9 cellular contexts compared by ENCODE assay signal in the genomic region with DNA sequence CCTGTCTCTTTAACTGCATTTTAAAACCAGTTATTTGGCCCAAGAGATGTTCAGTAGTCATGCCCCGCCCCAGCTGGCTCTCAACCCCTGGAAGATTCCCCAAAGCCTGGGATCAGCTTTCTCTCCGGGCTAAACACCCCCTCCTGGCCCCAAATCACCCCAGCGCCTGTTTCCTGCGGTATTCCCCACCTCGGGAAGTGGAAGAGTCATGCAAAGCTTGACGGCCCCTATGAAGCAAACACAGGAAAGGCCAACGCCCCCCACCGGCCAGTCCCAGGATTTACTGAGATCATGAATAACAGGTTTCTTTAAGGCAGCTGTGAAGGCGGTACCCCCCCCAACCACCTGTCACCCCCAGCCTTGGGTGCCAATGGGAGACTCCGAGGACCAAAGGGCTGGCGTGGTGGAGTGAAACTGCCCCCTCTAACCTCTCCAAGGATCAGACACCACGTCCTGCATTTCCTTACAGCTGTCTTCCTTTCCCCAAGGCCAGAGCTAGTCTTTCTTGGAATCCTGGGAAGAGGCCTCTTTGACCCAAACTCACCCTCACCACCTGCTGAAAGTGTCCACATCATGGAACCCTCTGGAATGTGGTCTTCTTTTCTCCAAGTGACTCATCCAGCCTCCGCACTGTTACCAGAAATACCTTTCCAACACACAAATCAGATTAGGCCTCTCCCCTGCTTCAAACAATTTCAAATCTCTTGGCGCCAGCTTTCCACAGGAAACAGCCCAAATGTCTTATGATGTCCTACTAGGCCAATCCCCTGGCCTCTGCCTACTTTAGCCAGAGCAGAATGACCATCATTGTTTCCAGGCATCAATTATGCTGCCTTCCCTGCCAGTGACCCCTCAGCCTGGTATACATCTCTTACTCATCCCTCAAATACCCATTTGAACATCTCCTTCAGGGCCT.
DNase-seq lines count a peak whose midpoint lies in the region; ATAC-seq and TF ChIP-seq lines count a peak whose summit lies in the region.
"Had no signal": no experiment of that assay in that cellular context is flagged by ENCODE, and none has a peak within 500 bp of the region (broad histone marks: within the 10 kb centered on the region; RNA-seq: fewer than 3 reads in every experiment).

No MANE protein-coding gene starts in this region.

- H3K27me3 ChIP-seq in Panc1 (ENCODE audit: control insufficient read depth, insufficient read depth, low read length) (no peaks in the 10 kb centered on the region), ovary (no peaks in the 10 kb centered on the region)

- no peak for ATAC-seq in Panc1
- ATAC-seq in GM18858 (IDR thresholded peaks at IDR 0.05; ENCODE audit: unreplicated experiment) = no peak
- no peak for ATAC-seq in GM21423 (IDR thresholded peaks at IDR 0.05; ENCODE audit: unreplicated experiment)
- ATAC-seq in HG02852 (IDR thresholded peaks at IDR 0.05; ENCODE audit: unreplicated experiment) = no peak
- ATAC-seq: activated naive CD4-positive, alpha-beta T cell treated with anti-CD3 and anti-CD28 coated beads, Interleukin-2, amount 50 U/mL, for 72 hours had no signal

- TF ChIP-seq CTCF in Panc1 (IDR thresholded peaks at IDR 0.05) = peak; percentile 47
- TF ChIP-seq CTCF in ovary (IDR thresholded peaks at IDR 0.05) = no peak

- H3K4me1 ChIP-seq in Panc1 (ENCODE audit: control insufficient read depth, insufficient read depth, low read length) (no peaks in the 10 kb centered on the region), ovary (ENCODE audit: insufficient read depth) (peaks cover 7% of the 10 kb centered on the region)

- no peak for TF ChIP-seq POLR2A in ovary (IDR thresholded peaks at IDR 0.05)

- BruUV-seq in Panc1 (replicated peaks; lab: Mats Ljungman, UMichigan) = no TSS peak

- 43 to 61% (median 50%) methylated on average over 14 of the region's 14 CpGs for WGBS in ovary, 3 donors

- no peak for TF ChIP-seq EP300 in ovary (IDR thresholded peaks at IDR 0.05)

- CTCF ChIA-PET in Panc1 (lab: Charles Lee) = interaction anchor here (0.5 kb wide), 1 partner anchor 16 kb away, joined by 4 read pairs; no protein-coding TSS in a partner anchor

- H3K27ac ChIP-seq in Panc1 (ENCODE audit: low read length) = no peak overlapping the region
- H3K27ac ChIP-seq in ovary = peak overlapping the region in 1 of 2 donors; percentile 17

- no peak overlapping the region for H3K27ac Mint-ChIP-seq in activated T-cell treated with anti-CD3 and anti-CD28 coated beads, Interleukin-2, amount 50 U/mL, for 24 hours

- no peaks in the 10 kb centered on the region for H3K36me3 Mint-ChIP-seq in activated T-cell treated with anti-CD3 and anti-CD28 coated beads, Interleukin-2, amount 50 U/mL, for 24 hours (ENCODE audit: low read depth)

- H3K4me1 Mint-ChIP-seq in activated T-cell treated with anti-CD3 and anti-CD28 coated beads, Interleukin-2, amount 50 U/mL, for 24 hours (ENCODE audit: low read depth) = no peaks in the 10 kb centered on the region

- H3K4me3 Mint-ChIP-seq in activated T-cell treated with anti-CD3 and anti-CD28 coated beads, Interleukin-2, amount 50 U/mL, for 24 hours = no peak overlapping the region

- peaks cover 8% of the 10 kb centered on the region for H3K9me3 Mint-ChIP-seq in activated T-cell treated with anti-CD3 and anti-CD28 coated beads, Interleukin-2, amount 50 U/mL, for 24 hours

- no peak overlapping the region for H3K4me3 ChIP-seq in Panc1 (ENCODE audit: low read depth in 2 of 2, low read length in 2 of 2)
- H3K4me3 ChIP-seq in ovary = no peak overlapping the region

- peaks cover 5% of the 10 kb centered on the region for H3K27me3 Mint-ChIP-seq in activated T-cell treated with anti-CD3 and anti-CD28 coated beads, Interleukin-2, amount 50 U/mL, for 24 hours

- H3K36me3 ChIP-seq in Panc1 (ENCODE audit: control insufficient read depth, insufficient read depth, low read length) = no peaks in the 10 kb centered on the region
- no peaks in the 10 kb centered on the region for H3K36me3 ChIP-seq in ovary

- DNase-seq in COLO829 (ENCODE audit: low spot score) (peak; percentile 79), Panc1 (ENCODE audit: low read depth, low spot score) (no peak), foreskin melanocyte (peak; percentile 33), ovary (peak in 4 of 5 donors; percentile 33 to 59 (median 46))
- DNase-seq in activated T-cell treated with anti-CD3 and anti-CD28 coated beads, Interleukin-2, amount 50 U/mL, for 24 hours = no peak

- intact Hi-C loops in Panc1 (cut with micrococcal nuclease; ENCODE audit: unreplicated experiment) (no loop called here), ovary (cut with DNase I) (no loop called here)

- in situ Hi-C loops in Panc1 (cut with HindIII; ENCODE audit: low pct_unique_long_range_greater_than_20kb, low sequenced_read_pairs) = no loop called here

- POLR2A ChIA-PET in Panc1 (lab: Charles Lee) = no interaction called here

- H3K9me3 ChIP-seq in Panc1 (ENCODE audit: control insufficient read depth, insufficient read depth, low read depth, low read length) (peaks cover 6% of the 10 kb centered on the region; the same call in 1 of the 2 replicates), ovary (no peaks in the 10 kb centered on the region)

Comparison
In these comparisons a context has a peak if more than half of its experiments do, and no peak if none do; other contexts are left out.
1. DNase-seq: peak in COLO829 (single experiment), foreskin melanocyte (single experiment) and ovary (4 of 5); none in Panc1 (single experiment) and activated T-cell treated with anti-CD3 and anti-CD28 coated beads, Interleukin-2, amount 50 U/mL, for 24 hours (single experiment).